ENCODE assay signal across 36 cellular contexts in genomic region chr5:95533106-95533505, GRCh38. TPM values are rescaled to one million over a fixed set of nuclear protein-coding genes. Genes with fewer than 3 reads are reported as not detected.
DNase-seq lines count a peak whose midpoint lies in the region; ATAC-seq, FAIRE-seq and TF ChIP-seq lines count a peak whose summit lies in the region.
"Had no signal": no experiment of that assay in that cellular context is flagged by ENCODE, and none has a peak within 500 bp of the region (broad histone marks: within the 10 kb centered on the region; RNA-seq: fewer than 3 reads in every experiment).

No MANE protein-coding gene starts in this region.

- POLR2A ChIA-PET in CD8-positive, alpha-beta T cell (lab: Charles Lee) = no interaction called here
- POLR2A ChIA-PET in GM12878 (lab: Charles Lee) (no interaction called here), HepG2 (lab: Yijun Ruan, JAX) (interaction anchor here (1.0 kb wide), 1 partner anchor 22 kb away, joined by 3 read pairs; the partner anchor contains the start of genes ARSK and SKIC3)

- no peak overlapping the region for H3K9ac ChIP-seq in HUES6 (ENCODE audit: low read length)
- H3K9ac ChIP-seq in GM12878 (ENCODE audit: control insufficient read depth, insufficient read depth, low read length) = no peak overlapping the region
- H3K9ac ChIP-seq in HepG2 (ENCODE audit: insufficient read depth, low read depth, low read length) = no peak overlapping the region

- no peaks in the 10 kb centered on the region for H3K27me3 ChIP-seq in CD8-positive, alpha-beta T cell (ENCODE audit: insufficient read depth, low read length)
- H3K27me3 ChIP-seq in HUES6 (ENCODE audit: control insufficient read depth, insufficient read depth, low read length) (no peaks in the 10 kb centered on the region), GM12878 (replicated peaks in 1 of 2; ENCODE audit: control insufficient read depth in 2 of 2, insufficient read depth in 2 of 2, low read length in 1 of 2) (no peaks in the 10 kb centered on the region), HepG2 (ENCODE audit: control insufficient read depth in 1 of 2, insufficient read depth in 2 of 2, low read length in 2 of 2) (no peaks in the 10 kb centered on the region), suprapubic skin (no peaks in the 10 kb centered on the region)
- H3K27me3 ChIP-seq: cardiac muscle cell, esophagus squamous epithelium, gastrocnemius medialis, transverse colon had no signal

- TF ChIP-seq CTCF in CD8-positive, alpha-beta T cell (IDR thresholded peaks at IDR 0.05) = no peak
- TF ChIP-seq CTCF in GM12878 (IDR thresholded peaks at IDR 0.05 in 2 of 3, conservative IDR thresholded peaks at IDR 0.05 in 1 of 3; ENCODE audit: control insufficient read depth in 2 of 3, extremely low read depth in 1 of 3, insufficient read depth in 1 of 3, low read depth in 3 of 3, low read length in 3 of 3) (no peak), HepG2 (CRISPR knock-in tag; IDR thresholded peaks at IDR 0.05) (no peak), suprapubic skin (IDR thresholded peaks at IDR 0.05) (no peak), GM10266 (IDR thresholded peaks at IDR 0.05; ENCODE audit: control insufficient read depth, insufficient read depth, low read depth, missing control alignments) (no peak)

- no peak for TF ChIP-seq EP300 in GM12878 (IDR thresholded peaks at IDR 0.05; ENCODE audit: borderline replicate concordance in 1 of 2, control insufficient read depth in 1 of 2, low read depth in 2 of 2, low read length in 2 of 2)
- no peak for TF ChIP-seq EP300 in HepG2 (IDR thresholded peaks at IDR 0.05; ENCODE audit: low read depth in 2 of 2, low read length in 2 of 2)
- no peak for TF ChIP-seq EP300 in HepG2 (CRISPR knock-in tag; IDR thresholded peaks at IDR 0.05; ENCODE audit: borderline replicate concordance)
- no peak for TF ChIP-seq EP300 in suprapubic skin (IDR thresholded peaks at IDR 0.05)

- BruUV-seq in GM12878 (replicated peaks; lab: Mats Ljungman, UMichigan) = no TSS peak
- no TSS peak for BruUV-seq in HepG2 (replicated peaks; lab: Mats Ljungman, UMichigan)

- no peaks in the 10 kb centered on the region for H3K27me3 Mint-ChIP-seq in CD8-positive, alpha-beta T cell (ENCODE audit: low read depth)
- H3K27me3 Mint-ChIP-seq: CD4-positive, alpha-beta memory T cell; naive thymus-derived CD8-positive, alpha-beta T cell; stimulated activated naive CD8-positive, alpha-beta T cell treated with anti-CD3 and anti-CD28 coated beads, Interleukin-15, amount 100 ng/mL, for 72 hours had no signal

- TF ChIP-seq RAD21 in GM12878 (IDR thresholded peaks at IDR 0.05; ENCODE audit: insufficient read depth, low read depth, low read length) (no peak), HepG2 (CRISPR knock-in tag; IDR thresholded peaks at IDR 0.05) (no peak)

- SMC1A ChIA-PET in GM12878 (lab: Charles Lee; ENCODE audit: uncharacterized antibody, unreplicated experiment) = interaction anchor here (0.6 to 1.5 kb wide), 6 partner anchors 10 to 360 kb away, joined by 3 read pairs; no protein-coding TSS in a partner anchor

- H4K20me1 ChIP-seq in GM12878 (ENCODE audit: control insufficient read depth, insufficient read depth) (no peaks in the 10 kb centered on the region), HepG2 (ENCODE audit: insufficient read depth, low read length) (no peaks in the 10 kb centered on the region)

- no peak overlapping the region for H3K4me3 ChIP-seq in CD8-positive, alpha-beta T cell (ENCODE audit: low read depth, low read length)
- H3K4me3 ChIP-seq in HUES6 (ENCODE audit: low read depth, low read length) = no peak overlapping the region
- no peak overlapping the region for H3K4me3 ChIP-seq in GM12878
- H3K4me3 ChIP-seq in HepG2 (replicated peaks in 1 of 3; ENCODE audit: insufficient read depth in 1 of 3, low read depth in 2 of 3, low read length in 3 of 3) = no peak overlapping the region
- H3K4me3 ChIP-seq in suprapubic skin = no peak overlapping the region
- H3K4me3 ChIP-seq: A549, cardiac muscle cell, esophagus squamous epithelium, gastrocnemius medialis, transverse colon had no signal

- no peak overlapping the region for H3K4me2 ChIP-seq in GM12878 (ENCODE audit: control insufficient read depth, insufficient read depth)
- H3K4me2 ChIP-seq in HepG2 (ENCODE audit: low read depth, low read length) = no peak overlapping the region
- H3K4me2 ChIP-seq: A549 had no signal

- FAIRE-seq in GM12878 (lab: Jason Lieb, UNC) (peak; percentile 56), islet of Langerhans (lab: Jason Lieb, UNC) (peak; percentile 17), HepG2 (lab: Jason Lieb, UNC) (no peak)
- FAIRE-seq: endometrium had no signal

- H2AFZ ChIP-seq in GM12878 (ENCODE audit: control insufficient read depth, low read depth, low read length) (no peak overlapping the region), HepG2 (ENCODE audit: low read length) (no peak overlapping the region)

- H3K4me1 ChIP-seq in CD8-positive, alpha-beta T cell (ENCODE audit: insufficient read depth, low read length) = no peaks in the 10 kb centered on the region
- peaks cover 29% of the 10 kb centered on the region for H3K4me1 ChIP-seq in HUES6 (ENCODE audit: control insufficient read depth, insufficient read depth, low read length)
- peaks cover 4% of the 10 kb centered on the region; the same call in 1 of the 2 replicates for H3K4me1 ChIP-seq in GM12878 (ENCODE audit: control insufficient read depth, insufficient read depth, low read length)
- H3K4me1 ChIP-seq in HepG2 (ENCODE audit: insufficient read depth, low read length) = no peaks in the 10 kb centered on the region
- no peaks in the 10 kb centered on the region for H3K4me1 ChIP-seq in suprapubic skin
- H3K4me1 ChIP-seq: esophagus squamous epithelium, gastrocnemius medialis, transverse colon had no signal

- WGBS in GM12878 (ENCODE audit: insufficient coverage, insufficient replicate concordance, low lambda C conversion rate, missing lambda C conversion rate) = 97% methylated on average over 2 of the region's 2 CpGs
- WGBS in HepG2 (ENCODE audit: low lambda C conversion rate) = 94% methylated on average over 2 of the region's 2 CpGs
- WGBS in suprapubic skin = 71% methylated on average over 2 of the region's 2 CpGs

- CTCF ChIA-PET in CD8-positive, alpha-beta T cell (lab: Charles Lee) = no interaction called here
- CTCF ChIA-PET in GM12878 (lab: Yijun Ruan, JAX) = interaction anchor here (0.6 to 1.7 kb wide), 2 partner anchors 9 to 245 kb away, joined by 3 to 5 read pairs; no protein-coding TSS in a partner anchor
- CTCF ChIA-PET in HepG2 (lab: Yijun Ruan, JAX; ENCODE audit: low intra/inter-chr PET ratio, low total read pairs) = no interaction called here

- H3K36me3 ChIP-seq in CD8-positive, alpha-beta T cell (ENCODE audit: insufficient read depth, low read length) = peaks cover 4% of the 10 kb centered on the region
- H3K36me3 ChIP-seq in HUES6 (ENCODE audit: control insufficient read depth, insufficient read depth, low read length) (peaks cover 43% of the 10 kb centered on the region), GM12878 (ENCODE audit: control insufficient read depth in 2 of 2, insufficient read depth in 2 of 2, low read length in 1 of 2) (peaks cover 3 to 7% of the 10 kb centered on the region in 2 experiments; a peak in 2 of 4 replicates), HepG2 (replicated peaks in 1 of 2; ENCODE audit: control insufficient read depth in 1 of 2, insufficient read depth in 2 of 2, low read length in 2 of 2) (peaks cover 10 to 39% of the 10 kb centered on the region in 2 experiments), suprapubic skin (peaks cover 59% of the 10 kb centered on the region)

- H3K36me3 Mint-ChIP-seq in CD8-positive, alpha-beta T cell = peaks cover 81% of the 10 kb centered on the region

- DNase-seq in CD8-positive, alpha-beta T cell = no peak
- DNase-seq in GM12878 (ENCODE audit: low read depth, low spot score) = no peak
- no peak for DNase-seq in HepG2 (ENCODE audit: low spot score)
- DNase-seq in suprapubic skin (ENCODE audit: low spot score in 2 of 2) = no peak
- DNase-seq in GM10266 (ENCODE audit: extremely low spot score) = no peak
- DNase-seq in left colon = no peak
- DNase-seq: activated CD4-positive, alpha-beta T cell treated with anti-CD3 and anti-CD28 coated beads for 1 hour; activated CD8-positive, alpha-beta memory T cell treated with anti-CD3 and anti-CD28 coated beads for 24 hours; activated naive CD4-positive, alpha-beta T cell; activated T-cell treated with anti-CD3 and anti-CD28 coated beads, Interleukin-2, amount 50 U/mL, for 1 hour; AML-193; amniotic stem cell; CD4-positive, alpha-beta memory T cell; dermis blood vessel endothelial cell; DMS153; esophagus squamous epithelium; gastrocnemius medialis; hippocampal formation; immature natural killer cell; left ventricle myocardium superior; midbrain; naive thymus-derived CD8-positive, alpha-beta T cell; NCI-H1694; NCI-H2171 treated with DMSO at 0.1 percent for 48 hours; NCI-H526 treated with DMSO at 0.1 percent for 48 hours; nucleus accumbens; Right ventricle myocardium superior; stimulated activated naive CD8-positive, alpha-beta T cell treated with anti-CD3 and anti-CD28 coated beads, Interleukin-15, amount 100 ng/mL, for 72 hours; T-helper 2 cell; transverse colon had no signal

- RAD21 ChIA-PET in GM12878 (lab: Charles Lee; ENCODE audit: unreplicated experiment) = interaction anchor here (1.1 kb wide), 1 partner anchor 564 kb away, joined by 3 read pairs; no protein-coding TSS in a partner anchor

- no peak overlapping the region for H3K27ac ChIP-seq in CD8-positive, alpha-beta T cell (ENCODE audit: low read depth, low read length)
- H3K27ac ChIP-seq in HUES6 (ENCODE audit: low read depth, low read length) (peak overlapping the region; percentile 34), GM12878 (ENCODE audit: control insufficient read depth, insufficient read depth) (no peak overlapping the region), HepG2 (ENCODE audit: extremely low read length, insufficient read depth, low read length) (no peak overlapping the region), suprapubic skin (no peak overlapping the region)
- H3K27ac ChIP-seq: A549, cardiac muscle cell, esophagus squamous epithelium, gastrocnemius medialis, HL-60, transverse colon had no signal

- H3K9me3 Mint-ChIP-seq in CD8-positive, alpha-beta T cell = no peaks in the 10 kb centered on the region
- H3K9me3 Mint-ChIP-seq: CD4-positive, alpha-beta memory T cell; immature natural killer cell; naive thymus-derived CD8-positive, alpha-beta T cell; stimulated activated naive CD8-positive, alpha-beta T cell treated with anti-CD3 and anti-CD28 coated beads, Interleukin-15, amount 100 ng/mL, for 72 hours had no signal

- H3K79me2 ChIP-seq in GM12878 (ENCODE audit: control insufficient read depth, insufficient read depth, low read length) = no peaks in the 10 kb centered on the region
- no peaks in the 10 kb centered on the region for H3K79me2 ChIP-seq in HepG2 (ENCODE audit: insufficient read depth, low read length)

- H3K9me3 ChIP-seq in CD8-positive, alpha-beta T cell (ENCODE audit: low read length) = no peaks in the 10 kb centered on the region
- H3K9me3 ChIP-seq in HUES6 (ENCODE audit: control insufficient read depth, insufficient read depth, low read depth, low read length) = no peaks in the 10 kb centered on the region
- no peaks in the 10 kb centered on the region for H3K9me3 ChIP-seq in GM12878 (replicated peaks; ENCODE audit: control insufficient read depth, insufficient read depth, low read length)
- H3K9me3 ChIP-seq in HepG2 (ENCODE audit: low read length) = no peaks in the 10 kb centered on the region
- no peaks in the 10 kb centered on the region for H3K9me3 ChIP-seq in suprapubic skin
- H3K9me3 ChIP-seq: A549, esophagus squamous epithelium, gastrocnemius medialis, transverse colon had no signal

- no peak for ATAC-seq in CD8-positive, alpha-beta T cell
- ATAC-seq in GM12878 (no peak), HepG2 (no peak), left colon (no peak)
- ATAC-seq: A549; gastrocnemius medialis; left ventricle myocardium superior; naive thymus-derived CD8-positive, alpha-beta T cell; stimulated activated naive CD8-positive, alpha-beta T cell treated with anti-CD3 and anti-CD28 coated beads, Interleukin-15, amount 100 ng/mL, for 72 hours had no signal

- intact Hi-C loops in CD8-positive, alpha-beta T cell (cut with DNase I, micrococcal nuclease) = loop anchor here in 1 of 2 experiments (2.0 kb wide), 1 partner anchor 16 kb away; no protein-coding TSS in a partner anchor
- intact Hi-C loops in GM12878 (cut with micrococcal nuclease; ENCODE audit: unreplicated experiment) = no loop called here
- intact Hi-C loops in HepG2 (cut with micrococcal nuclease; ENCODE audit: unreplicated experiment) = no loop called here
- intact Hi-C loops in left colon (cut with DNase I, micrococcal nuclease) = no loop called here

- no peak for TF ChIP-seq POLR2A in GM12878 (IDR thresholded peaks at IDR 0.05; ENCODE audit: low read depth, low read length)
- no peak for TF ChIP-seq POLR2A in HepG2 (IDR thresholded peaks at IDR 0.05; ENCODE audit: insufficient read depth in 1 of 2, low read depth in 2 of 2, low read length in 2 of 2)
- TF ChIP-seq POLR2A in suprapubic skin (IDR thresholded peaks at IDR 0.05) = no peak

- peaks cover 7% of the 10 kb centered on the region for H3K4me1 Mint-ChIP-seq in CD8-positive, alpha-beta T cell (ENCODE audit: low read depth)

- H3K4me3 Mint-ChIP-seq in CD8-positive, alpha-beta T cell = no peak overlapping the region
- H3K4me3 Mint-ChIP-seq: CD4-positive, alpha-beta memory T cell; immature natural killer cell; naive thymus-derived CD8-positive, alpha-beta T cell; stimulated activated naive CD8-positive, alpha-beta T cell treated with anti-CD3 and anti-CD28 coated beads, Interleukin-15, amount 100 ng/mL, for 72 hours had no signal

- H3K27ac Mint-ChIP-seq in CD8-positive, alpha-beta T cell = peak overlapping the region; percentile 20
- H3K27ac Mint-ChIP-seq: stimulated activated naive CD8-positive, alpha-beta T cell treated with anti-CD3 and anti-CD28 coated beads, Interleukin-15, amount 100 ng/mL, for 72 hours had no signal

- in situ Hi-C loops in GM12878 (cut with MboI) = no loop called here
- in situ Hi-C loops in HepG2 (cut with HindIII; ENCODE audit: extremely low pct_ligation_motif_present, low pct_unique_long_range_greater_than_20kb) = no loop called here

RNA-seq across cellular contexts. Expression of gene SKIC3, which starts 21.7 kb away (rescaled TPM):
- total RNA-seq in CD8-positive, alpha-beta T cell = 10 to 100 TPM; 46.7 to 51.8 TPM
- 454 TPM in 2 replicates for total RNA-seq in GM12878 (2013; cell fraction: nucleolus; rRNA removed)
- total RNA-seq in GM12878 (2014; rRNA removed) = 57.3 and 74.7 TPM in 2 replicates
- 69.9 and 75.9 TPM in 2 replicates for total RNA-seq in GM12878 (2014; rRNA removed; fragmentation: Illumina TruSeq; extraction: Trizol)
- 57.0 and 65.3 TPM in 2 replicates for total RNA-seq in GM12878 (2021)
- 20.6 TPM for polyA plus RNA-seq in GM12878 (2011; ENCODE audit: low read depth)
- polyA plus RNA-seq in GM12878 (2011; rRNA removed) = 73.7 and 124 TPM in 2 replicates
- 18.9 and 19.8 TPM in 2 replicates for polyA plus RNA-seq in GM12878 (2011; cell fraction: cytosol; rRNA removed)
- polyA plus RNA-seq in GM12878 (2011; cell fraction: nucleus; rRNA removed) = 113 and 162 TPM in 2 replicates
- polyA plus RNA-seq in GM12878 (2012) = 26.7 and 35.8 TPM in 2 replicates
- 49.2 and 58.4 TPM in 2 replicates for polyA plus RNA-seq in GM12878 (2014; fragmentation: Illumina TruSeq; extraction: Trizol)
- 10 to 100 TPM; 23.6 to 42.1 TPM for polyA plus RNA-seq in GM12878 (2014; fragmentation: Nextera tagmentation; extraction: Ambion mirVana)
- 32.7 and 36.6 TPM in 2 replicates for polyA plus RNA-seq in GM12878 (2014; rRNA removed)
- 10 to 100 TPM; 54.0 to 61.3 TPM for polyA plus RNA-seq in GM12878 (2016; fragmentation: Nextera tagmentation; extraction: Ambion mirVana)
- 76.0 and 124 TPM in 2 replicates for polyA minus RNA-seq in GM12878 (2011; rRNA and poly(A)+ RNA removed)
- 23.3 and 31.5 TPM in 2 replicates for polyA minus RNA-seq in GM12878 (2011; cell fraction: cytosol; rRNA and poly(A)+ RNA removed)
- polyA minus RNA-seq in GM12878 (2011; cell fraction: nucleus; rRNA and poly(A)+ RNA removed) = 78.8 and 92.6 TPM in 2 replicates
- total RNA-seq in HepG2 (2016; rRNA removed; fragmentation: Illumina TruSeq; extraction: Trizol) = 61.5 and 86.9 TPM in 2 replicates
- 3.7 and 5.5 TPM in 2 replicates for total RNA-seq in HepG2 (2016; cell fraction: cytosol; rRNA removed; fragmentation: Illumina TruSeq; extraction: Trizol; ENCODE audit: low read depth)
- total RNA-seq in HepG2 (2016; cell fraction: insoluble cytoplasmic fraction; rRNA removed; fragmentation: Illumina TruSeq; extraction: Trizol) = 63.6 and 87.5 TPM in 2 replicates
- total RNA-seq in HepG2 (2016; cell fraction: membrane; rRNA removed; fragmentation: Illumina TruSeq; extraction: Trizol) = 18.7 and 19.0 TPM in 2 replicates
- total RNA-seq in HepG2 (2016; cell fraction: nucleus; rRNA removed; fragmentation: Illumina TruSeq; extraction: Trizol) = 80.7 and 86.0 TPM in 2 replicates
- 34.3 and 36.9 TPM in 2 replicates for polyA plus RNA-seq in HepG2 (2011; rRNA removed)
- 9.5 and 14.6 TPM in 2 replicates for polyA plus RNA-seq in HepG2 (2011; cell fraction: cytosol; rRNA removed)
- polyA plus RNA-seq in HepG2 (2011; cell fraction: nucleus; rRNA removed) = 48.8 and 59.8 TPM in 2 replicates
- 34.0 and 34.3 TPM in 2 replicates for polyA plus RNA-seq in HepG2 (2012)
- polyA plus RNA-seq in HepG2 (2016; cell fraction: cytosol; fragmentation: Illumina TruSeq; extraction: Trizol; ENCODE audit: low read depth) = 1.2 and 1.3 TPM in 2 replicates
- polyA plus RNA-seq in HepG2 (2016; cell fraction: insoluble cytoplasmic fraction; fragmentation: Illumina TruSeq; extraction: Trizol; ENCODE audit: low read depth) = 36.0 and 38.6 TPM in 2 replicates
- 3.1 and 4.3 TPM in 2 replicates for polyA plus RNA-seq in HepG2 (2016; cell fraction: membrane; fragmentation: Illumina TruSeq; extraction: Trizol; ENCODE audit: low read depth)
- 63.0 and 66.8 TPM in 2 replicates for polyA plus RNA-seq in HepG2 (2016; cell fraction: nucleus; fragmentation: Illumina TruSeq; extraction: Trizol; ENCODE audit: insufficient read depth, low read depth)
- polyA minus RNA-seq in HepG2 (2011; rRNA and poly(A)+ RNA removed; ENCODE audit: low replicate concordance) = 18.7 and 33.3 TPM in 2 replicates
- 22.9 and 27.7 TPM in 2 replicates for polyA minus RNA-seq in HepG2 (2011; cell fraction: cytosol; rRNA and poly(A)+ RNA removed)
- 175 and 181 TPM in 2 replicates for polyA minus RNA-seq in HepG2 (2011; cell fraction: nucleus; rRNA and poly(A)+ RNA removed)
- 100 to 1,000 TPM in 1 of 4 donors, 10 to 100 TPM in 3; 81.7 to 270 (median 91.8) TPM for total RNA-seq in suprapubic skin
- 10 to 100 TPM; 50.3 to 57.2 TPM for total RNA-seq in left colon

RNA-seq across cellular contexts. Expression of gene ARSK, which starts 21.8 kb away (rescaled TPM):
- 1 to 10 TPM; 2.6 to 3.1 TPM for total RNA-seq in CD8-positive, alpha-beta T cell
- 12.6 and 12.7 TPM in 2 replicates for total RNA-seq in GM12878 (2013; cell fraction: nucleolus; rRNA removed)
- total RNA-seq in GM12878 (2014; rRNA removed) (6.4 and 6.6 TPM in 2 replicates), GM12878 (2014; rRNA removed; fragmentation: Illumina TruSeq; extraction: Trizol) (5.7 and 5.9 TPM in 2 replicates), GM12878 (2021) (4.0 and 4.6 TPM in 2 replicates), HepG2 (2016; rRNA removed; fragmentation: Illumina TruSeq; extraction: Trizol) (5.9 and 7.9 TPM in 2 replicates), suprapubic skin (10 to 100 TPM in 1 of 4 donors, 1 to 10 TPM in 3; 5.4 to 10.6 (median 8.1) TPM), left colon (1 to 10 TPM; 2.0 to 2.2 TPM)
- polyA plus RNA-seq in GM12878 (2011; ENCODE audit: low read depth) = 2.9 TPM
- polyA plus RNA-seq in GM12878 (2011; rRNA removed) (5.9 and 8.2 TPM in 2 replicates), GM12878 (2014; fragmentation: Illumina TruSeq; extraction: Trizol) (4.7 and 5.1 TPM in 2 replicates), GM12878 (2014; fragmentation: Nextera tagmentation; extraction: Ambion mirVana) (1 to 10 TPM; 1.6 to 3.5 TPM), GM12878 (2014; rRNA removed) (6.9 and 7.1 TPM in 2 replicates), GM12878 (2016; fragmentation: Nextera tagmentation; extraction: Ambion mirVana) (1 to 10 TPM; 8.8 to 9.5 TPM), HepG2 (2011; rRNA removed) (6.0 and 7.9 TPM in 2 replicates)
- polyA plus RNA-seq in GM12878 (2011; cell fraction: cytosol; rRNA removed) = 3.0 and 3.3 TPM in 2 replicates
- 2.0 and 2.5 TPM in 2 replicates for polyA plus RNA-seq in GM12878 (2011; cell fraction: nucleus; rRNA removed)
- polyA plus RNA-seq in GM12878 (2012) = 3.5 and 3.8 TPM in 2 replicates
- polyA minus RNA-seq in GM12878 (2011; rRNA and poly(A)+ RNA removed) = 3.4 and 4.4 TPM in 2 replicates
- polyA minus RNA-seq in GM12878 (2011; cell fraction: cytosol; rRNA and poly(A)+ RNA removed) = 1.2 and 1.7 TPM in 2 replicates
- polyA minus RNA-seq in GM12878 (2011; cell fraction: nucleus; rRNA and poly(A)+ RNA removed) = 2.7 and 5.6 TPM in 2 replicates
- total RNA-seq in HepG2 (2016; cell fraction: cytosol; rRNA removed; fragmentation: Illumina TruSeq; extraction: Trizol; ENCODE audit: low read depth) = 1.8 and 1.9 TPM in 2 replicates
- total RNA-seq in HepG2 (2016; cell fraction: insoluble cytoplasmic fraction; rRNA removed; fragmentation: Illumina TruSeq; extraction: Trizol) = 5.8 and 7.1 TPM in 2 replicates
- total RNA-seq in HepG2 (2016; cell fraction: membrane; rRNA removed; fragmentation: Illumina TruSeq; extraction: Trizol) = 3.2 and 4.5 TPM in 2 replicates
- 9.3 and 9.9 TPM in 2 replicates for total RNA-seq in HepG2 (2016; cell fraction: nucleus; rRNA removed; fragmentation: Illumina TruSeq; extraction: Trizol)
- polyA plus RNA-seq in HepG2 (2011; cell fraction: cytosol; rRNA removed) = 4.2 and 6.1 TPM in 2 replicates
- polyA plus RNA-seq in HepG2 (2011; cell fraction: nucleus; rRNA removed) = 1.6 and 2.2 TPM in 2 replicates
- polyA plus RNA-seq in HepG2 (2012) = 5.3 and 6.3 TPM in 2 replicates
- polyA plus RNA-seq in HepG2 (2016; cell fraction: cytosol; fragmentation: Illumina TruSeq; extraction: Trizol; ENCODE audit: low read depth) = 1.1 and 1.2 TPM in 2 replicates
- 6.0 and 7.2 TPM in 2 replicates for polyA plus RNA-seq in HepG2 (2016; cell fraction: insoluble cytoplasmic fraction; fragmentation: Illumina TruSeq; extraction: Trizol; ENCODE audit: low read depth)
- 2.6 and 3.0 TPM in 2 replicates for polyA plus RNA-seq in HepG2 (2016; cell fraction: membrane; fragmentation: Illumina TruSeq; extraction: Trizol; ENCODE audit: low read depth)
- 8.9 and 9.1 TPM in 2 replicates for polyA plus RNA-seq in HepG2 (2016; cell fraction: nucleus; fragmentation: Illumina TruSeq; extraction: Trizol; ENCODE audit: insufficient read depth, low read depth)
- 3.8 and 3.9 TPM in 2 replicates for polyA minus RNA-seq in HepG2 (2011; rRNA and poly(A)+ RNA removed; ENCODE audit: low replicate concordance)
- 5.4 and 5.8 TPM in 2 replicates for polyA minus RNA-seq in HepG2 (2011; cell fraction: cytosol; rRNA and poly(A)+ RNA removed)
- polyA minus RNA-seq in HepG2 (2011; cell fraction: nucleus; rRNA and poly(A)+ RNA removed) = 9.3 and 10.3 TPM in 2 replicates
